In the genomic region with DNA sequence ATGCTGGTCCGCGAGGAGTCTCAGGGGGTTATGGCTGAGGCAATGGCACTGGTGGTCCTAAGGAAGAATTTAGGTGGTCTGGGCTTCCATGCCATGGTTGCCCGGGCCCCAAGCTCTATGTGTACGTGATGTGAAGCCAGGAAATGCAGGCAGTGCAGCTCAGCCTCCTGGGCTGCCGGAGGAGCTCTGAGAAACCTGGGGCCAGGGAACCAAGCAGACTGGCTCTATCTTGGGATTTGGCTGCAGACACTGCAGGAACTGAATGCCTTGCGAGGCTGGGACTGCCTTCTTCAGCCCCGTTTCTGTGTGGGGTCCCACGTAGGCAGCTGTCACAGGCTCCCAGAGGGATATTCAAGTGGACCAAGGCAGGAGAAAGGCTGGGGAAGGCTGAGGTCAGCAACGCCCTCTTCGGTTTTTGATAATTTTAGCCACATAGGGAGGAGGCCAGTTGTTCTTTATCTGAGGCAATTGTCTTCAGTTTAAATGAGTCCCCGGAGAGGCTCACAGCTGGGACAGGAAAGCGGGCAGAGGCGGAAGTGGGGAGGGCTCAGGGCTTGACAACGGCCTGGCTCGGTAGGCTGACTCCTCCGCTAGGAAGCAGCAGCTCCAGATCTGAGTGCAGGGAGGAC, we compare ENCODE assay signal across 8 cellular contexts.
A peak's percentile ranks its signal among the peaks of the same experiment; 100 is the strongest.
DNase-seq lines count a peak whose midpoint lies in the region; ATAC-seq and TF ChIP-seq lines count a peak whose summit lies in the region.

No MANE protein-coding gene starts in this region.

- H3K4me1 ChIP-seq in SJCRH30 (peaks cover 40% of the 10 kb centered on the region), prostate gland (replicated peaks) (no peaks in the 10 kb centered on the region)

- H3K36me3 ChIP-seq in SJCRH30 (no peaks in the 10 kb centered on the region), prostate gland (no peaks in the 10 kb centered on the region)

- peak; percentile 89 to 94 for DNase-seq in SJCRH30
- peak; percentile 60 for DNase-seq in medulla oblongata (ENCODE audit: extremely low spot score)
- no peak for DNase-seq in cerebellar nuclear complex (lab: John Stamatoyannopoulos, UW)
- no peak for DNase-seq in NCI-H446 treated with DMSO at 0.1 percent for 48 hours (lab: John Stamatoyannopoulos, UW)
- no peak for DNase-seq in prostate gland (ENCODE audit: low spot score)
- DNase-seq in NCI-H1436 (lab: John Stamatoyannopoulos, UW): no peak

- H3K27me3 ChIP-seq in SJCRH30 (no peaks in the 10 kb centered on the region), prostate gland (replicated peaks; ENCODE audit: insufficient read depth) (no peaks in the 10 kb centered on the region)

- H3K9me3 ChIP-seq in SJCRH30 (replicated peaks) (no peaks in the 10 kb centered on the region), prostate gland (no peaks in the 10 kb centered on the region)

- H3K27ac ChIP-seq in SJCRH30 (peak overlapping the region; percentile 6), prostate gland (no peak overlapping the region)

- no peak for TF ChIP-seq CTCF in prostate gland (IDR thresholded peaks at IDR 0.05)

- TF ChIP-seq POLR2A in prostate gland (IDR thresholded peaks at IDR 0.05): no peak

- intact Hi-C loops in prostate gland (cut with DNase I): no loop called here

- 60% methylated on average over 16 of the region's 16 CpGs for WGBS in prostate gland

- ATAC-seq in GM18861 (IDR thresholded peaks at IDR 0.05; ENCODE audit: unreplicated experiment) (peak; percentile 51), HG02840 (IDR thresholded peaks at IDR 0.05; ENCODE audit: low FRiP score, unreplicated experiment) (peak; percentile 72)

- H3K4me3 ChIP-seq in SJCRH30 (peak overlapping the region; percentile 18), prostate gland (no peak overlapping the region)

Comparison
In these comparisons a context has a peak if more than half of its experiments do, and no peak if none do; other contexts are left out.
1. DNase-seq: peak in SJCRH30 (2 of 2) and medulla oblongata (single experiment); none in cerebellar nuclear complex (0 of 2), NCI-H446 treated with DMSO at 0.1 percent for 48 hours (single experiment), prostate gland (single experiment) and NCI-H1436 (single experiment).